ENCODE assay signal across 32 cellular contexts in the genomic region with DNA sequence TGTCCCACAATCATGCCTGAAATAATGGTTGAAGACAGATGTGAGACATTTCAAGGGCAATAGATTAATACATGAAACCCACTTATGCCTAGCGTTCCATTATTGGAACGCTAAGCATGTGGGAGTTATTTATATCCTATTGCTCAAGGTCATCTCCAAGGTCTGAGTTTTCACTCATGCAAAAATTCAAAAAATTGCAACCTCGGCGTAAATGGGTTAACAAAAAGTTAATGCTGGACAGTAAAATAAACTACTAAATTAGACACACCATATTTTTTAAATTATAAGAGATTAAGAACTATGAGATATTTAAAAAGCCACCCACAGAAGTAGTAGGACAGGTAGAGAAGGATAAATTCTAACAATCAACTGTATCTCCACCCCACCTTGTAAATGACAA.
"Had no signal": no experiment of that assay in that cellular context is flagged by ENCODE, and none has a peak within 500 bp of the region (broad histone marks: within the 10 kb centered on the region; RNA-seq: fewer than 3 reads in every experiment).

No MANE protein-coding gene starts in this region.

- H3K9me3 ChIP-seq: MG63, Peyer's patch, SJSA1, SK-N-SH had no signal

- H3K4me2 ChIP-seq: SK-N-SH had no signal

- H3K4me1 ChIP-seq: Peyer's patch, SJSA1 had no signal

- H3K4me3 ChIP-seq: MG63, Peyer's patch, SJSA1 had no signal

- ATAC-seq: PC-3 had no signal

- H3K27ac ChIP-seq: Peyer's patch, SJSA1 had no signal

- H3K9ac ChIP-seq: SK-N-SH had no signal

- H3K27me3 ChIP-seq: MG63, Peyer's patch, SJSA1 had no signal

- DNase-seq: Kasumi-1, MG63, NCI-H1048, NCI-H1092 treated with DMSO at 0.1 percent for 48 hours, NCI-H1105 treated with DMSO at 0.1 percent for 48 hours, NCI-H1417, NCI-H1436, NCI-H146, NCI-H1694, NCI-H187, NCI-H1930, NCI-H2029 treated with DMSO at 0.1 percent for 48 hours, NCI-H2081 treated with DMSO at 0.1 percent for 48 hours, NCI-H2107, NCI-H2171, NCI-H226, NCI-H446 treated with DMSO at 0.1 percent for 48 hours, NCI-H510A, NCI-H524, NCI-H526, NCI-H69, NCI-H748 treated with DMSO at 0.1 percent for 48 hours, NCI-H82, OCI-M1, PC-3, Peyer's patch, Right ventricle myocardium superior, RPMI8226, SHP77 treated with DMSO at 0.1 percent for 48 hours, SK-N-SH, SW 1271 had no signal

- H3K36me3 ChIP-seq: MG63, Peyer's patch, SJSA1 had no signal
